37 cellular contexts compared by ENCODE assay signal in genomic region chr2:133713049-133713580, GRCh38.
"Had no signal": no experiment of that assay in that cellular context is flagged by ENCODE, and none has a peak within 500 bp of the region (broad histone marks: within the 10 kb centered on the region; RNA-seq: fewer than 3 reads in every experiment).

No MANE protein-coding gene starts in this region.

- H3K27ac ChIP-seq: body of pancreas, cardiac muscle cell, coronary artery, dorsolateral prefrontal cortex, esophagus squamous epithelium, gastroesophageal sphincter, heart right ventricle had no signal

- DNase-seq: activated CD4-positive, alpha-beta memory T cell treated with anti-CD3 and anti-CD28 coated beads for 36 hours; activated CD4-positive, alpha-beta T cell treated with anti-CD3 and anti-CD28 coated beads for 36 hours; activated CD4-positive, alpha-beta T cell treated with anti-CD3 and anti-CD28 coated beads, Interleukin-2, amount 10 ng/mL, durations not matched to agents 24 days and 14 days; activated CD4-positive, CD25-positive, alpha-beta regulatory T cell; activated CD4-positive, CD25-positive, alpha-beta regulatory T cell treated with anti-CD3 and anti-CD28 coated beads, Interleukin-2, amount 50 U/mL, for 72 hours; activated CD8-positive, alpha-beta memory T cell treated with anti-CD3 and anti-CD28 coated beads, Interleukin-2, amount 10 ng/mL, durations not matched to agents 7 days and 5 days; activated CD8-positive, alpha-beta memory T cell treated with anti-CD3 and anti-CD28 coated beads, Interleukin-2, amount 50 U/mL, for 4 hours; activated CD8-positive, alpha-beta T cell treated with anti-CD3 and anti-CD28 coated beads, Interleukin-2, amount 10 ng/mL, durations not matched to agents 7 days and 5 days; activated effector memory CD4-positive, alpha-beta T cell treated with anti-CD3 and anti-CD28 coated beads, Interleukin-2, amount 50 U/mL, for 16 hours; activated naive CD4-positive, alpha-beta T cell treated with anti-CD3 and anti-CD28 coated beads for 36 hours; activated naive CD8-positive, alpha-beta T cell treated with anti-CD3 and anti-CD28 coated beads for 36 hours; activated naive CD8-positive, alpha-beta T cell treated with anti-CD3 and anti-CD28 coated beads, Interleukin-2, amount 50 U/mL, for 24 hours; activated T-cell treated with anti-CD3 and anti-CD28 coated beads, Interleukin-2, amount 50 U/mL, for 1 hour; activated T-cell treated with anti-CD3 and anti-CD28 coated beads, Interleukin-2, amount 50 U/mL, for 48 hours; adrenal gland; amygdala; aorta; body of pancreas; central memory CD4-positive, alpha-beta T cell; cerebellar nuclear complex; dorsolateral prefrontal cortex; effector memory CD4-positive, alpha-beta T cell; endodermal cell; erythroblast; esophagus squamous epithelium; foreskin melanocyte; heart right ventricle; T-cell had no signal

- H3K4me3 Mint-ChIP-seq: activated CD4-positive, alpha-beta memory T cell treated with anti-CD3 and anti-CD28 coated beads for 36 hours; activated CD4-positive, alpha-beta T cell treated with anti-CD3 and anti-CD28 coated beads for 36 hours; activated CD4-positive, alpha-beta T cell treated with anti-CD3 and anti-CD28 coated beads, Interleukin-2, amount 10 ng/mL, durations not matched to agents 24 days and 14 days; activated CD8-positive, alpha-beta memory T cell treated with anti-CD3 and anti-CD28 coated beads, Interleukin-2, amount 10 ng/mL, durations not matched to agents 7 days and 5 days; activated CD8-positive, alpha-beta T cell treated with anti-CD3 and anti-CD28 coated beads, Interleukin-2, amount 10 ng/mL, durations not matched to agents 7 days and 5 days; activated naive CD4-positive, alpha-beta T cell treated with anti-CD3 and anti-CD28 coated beads for 36 hours; activated naive CD4-positive, alpha-beta T cell treated with anti-CD3 and anti-CD28 coated beads, Interleukin-2, amount 50 U/mL, for 24 hours; activated naive CD8-positive, alpha-beta T cell treated with anti-CD3 and anti-CD28 coated beads for 36 hours; activated naive CD8-positive, alpha-beta T cell treated with anti-CD3 and anti-CD28 coated beads, Interleukin-2, amount 50 U/mL, for 24 hours; activated T-helper 1 cell treated with anti-CD3 and anti-CD28 coated beads, Interleukin-12 subunit alpha, Interleukin-12 subunit beta, Interleukin-2, Interleukin-4 antibody, amounts not matched to agents 30 ng/mL and 10 ng/mL and 1 ng/mL, durations not matched to agents 14 hours and 24 hours and 36 hours; dendritic cell treated with granulocyte-macrophage colony-stimulating factor and Interleukin-4, amounts not matched to agents 40 ng/mL and 50 ng/mL, for 4 days; endodermal cell; T-cell; T-helper 1 cell treated with Interleukin-12 subunit alpha and Interleukin-12 subunit beta and Interleukin-4 antibody, amounts not matched to agents 30 μg/mL and 1 μg/mL, for 36 hours; T-helper 2 cell treated with Interferon-gamma antibody and Interleukin-4, amounts not matched to agents 5 μg/mL and 100 μg/mL, for 36 hours had no signal

- H3K27ac Mint-ChIP-seq: activated CD4-positive, alpha-beta memory T cell treated with anti-CD3 and anti-CD28 coated beads for 36 hours; activated CD4-positive, alpha-beta T cell treated with anti-CD3 and anti-CD28 coated beads for 36 hours; activated CD4-positive, alpha-beta T cell treated with anti-CD3 and anti-CD28 coated beads, Interleukin-2, amount 10 ng/mL, durations not matched to agents 24 days and 14 days; activated CD8-positive, alpha-beta memory T cell treated with anti-CD3 and anti-CD28 coated beads, Interleukin-2, amount 10 ng/mL, durations not matched to agents 7 days and 5 days; activated CD8-positive, alpha-beta T cell treated with anti-CD3 and anti-CD28 coated beads, Interleukin-2, amount 10 ng/mL, durations not matched to agents 7 days and 5 days; activated naive CD4-positive, alpha-beta T cell treated with anti-CD3 and anti-CD28 coated beads for 36 hours; activated naive CD4-positive, alpha-beta T cell treated with anti-CD3 and anti-CD28 coated beads, Interleukin-2, amount 50 U/mL, for 24 hours; activated naive CD8-positive, alpha-beta T cell treated with anti-CD3 and anti-CD28 coated beads for 36 hours; activated naive CD8-positive, alpha-beta T cell treated with anti-CD3 and anti-CD28 coated beads, Interleukin-2, amount 50 U/mL, for 24 hours; activated T-helper 1 cell treated with anti-CD3 and anti-CD28 coated beads, Interleukin-12 subunit alpha, Interleukin-12 subunit beta, Interleukin-2, Interleukin-4 antibody, amounts not matched to agents 30 ng/mL and 10 ng/mL and 1 ng/mL, durations not matched to agents 14 hours and 24 hours and 36 hours; activated T-helper 2 cell treated with anti-CD3 and anti-CD28 coated beads, Interferon-gamma antibody, Interleukin-2, Interleukin-4, amounts not matched to agents 10 μg/mL and 5 μg/mL and 100 μg/mL, durations not matched to agents 14 hours and 24 hours and 36 hours; dendritic cell treated with granulocyte-macrophage colony-stimulating factor and Interleukin-4, amounts not matched to agents 40 ng/mL and 50 ng/mL, for 4 days; endodermal cell; T-cell; T-helper 1 cell treated with Interleukin-12 subunit alpha and Interleukin-12 subunit beta and Interleukin-4 antibody, amounts not matched to agents 30 μg/mL and 1 μg/mL, for 36 hours; T-helper 2 cell treated with Interferon-gamma antibody and Interleukin-4, amounts not matched to agents 5 μg/mL and 100 μg/mL, for 36 hours had no signal

- H3K9me3 ChIP-seq: adrenal gland, body of pancreas had no signal

- H3K27me3 ChIP-seq: adrenal gland, body of pancreas, cardiac muscle cell, dorsolateral prefrontal cortex, esophagus squamous epithelium, gastroesophageal sphincter, heart right ventricle had no signal

- H3K36me3 ChIP-seq: adrenal gland, cardiac muscle cell, esophagus squamous epithelium, gastroesophageal sphincter, heart right ventricle had no signal

- H3K9me3 Mint-ChIP-seq: activated CD4-positive, alpha-beta T cell treated with anti-CD3 and anti-CD28 coated beads, Interleukin-2, amount 10 ng/mL, durations not matched to agents 24 days and 14 days; activated naive CD4-positive, alpha-beta T cell treated with anti-CD3 and anti-CD28 coated beads, Interleukin-2, amount 50 U/mL, for 24 hours; activated T-helper 1 cell treated with anti-CD3 and anti-CD28 coated beads, Interleukin-12 subunit alpha, Interleukin-12 subunit beta, Interleukin-2, Interleukin-4 antibody, amounts not matched to agents 30 ng/mL and 10 ng/mL and 1 ng/mL, durations not matched to agents 14 hours and 24 hours and 36 hours; activated T-helper 2 cell treated with anti-CD3 and anti-CD28 coated beads, Interferon-gamma antibody, Interleukin-2, Interleukin-4, amounts not matched to agents 10 μg/mL and 5 μg/mL and 100 μg/mL, durations not matched to agents 14 hours and 24 hours and 36 hours; T-helper 1 cell treated with Interleukin-12 subunit alpha and Interleukin-12 subunit beta and Interleukin-4 antibody, amounts not matched to agents 30 μg/mL and 1 μg/mL, for 36 hours had no signal

- H3K4me1 Mint-ChIP-seq: activated CD4-positive, alpha-beta T cell treated with anti-CD3 and anti-CD28 coated beads for 36 hours; activated CD4-positive, alpha-beta T cell treated with anti-CD3 and anti-CD28 coated beads, Interleukin-2, amount 10 ng/mL, durations not matched to agents 24 days and 14 days; activated CD8-positive, alpha-beta memory T cell treated with anti-CD3 and anti-CD28 coated beads, Interleukin-2, amount 10 ng/mL, durations not matched to agents 7 days and 5 days; activated naive CD4-positive, alpha-beta T cell treated with anti-CD3 and anti-CD28 coated beads, Interleukin-2, amount 50 U/mL, for 24 hours; activated naive CD8-positive, alpha-beta T cell treated with anti-CD3 and anti-CD28 coated beads for 36 hours; activated naive CD8-positive, alpha-beta T cell treated with anti-CD3 and anti-CD28 coated beads, Interleukin-2, amount 50 U/mL, for 24 hours; endodermal cell; T-cell had no signal

- H3K4me3 ChIP-seq: adrenal gland, body of pancreas, cardiac muscle cell, coronary artery, dorsolateral prefrontal cortex, esophagus squamous epithelium, gastroesophageal sphincter, heart right ventricle had no signal

- ATAC-seq: activated CD4-positive, alpha-beta T cell treated with anti-CD3 and anti-CD28 coated beads for 36 hours; activated CD8-positive, alpha-beta memory T cell treated with anti-CD3 and anti-CD28 coated beads, Interleukin-2, amount 10 ng/mL, durations not matched to agents 7 days and 5 days; activated CD8-positive, alpha-beta T cell treated with anti-CD3 and anti-CD28 coated beads, Interleukin-2, amount 10 ng/mL, durations not matched to agents 7 days and 5 days; activated naive CD8-positive, alpha-beta T cell treated with anti-CD3 and anti-CD28 coated beads, Interleukin-2, amount 50 U/mL, for 24 hours; body of pancreas; gastroesophageal sphincter; T-cell had no signal

- H3K4me1 ChIP-seq: adrenal gland, body of pancreas, esophagus squamous epithelium, gastroesophageal sphincter had no signal

- H3K27me3 Mint-ChIP-seq: activated CD4-positive, alpha-beta memory T cell treated with anti-CD3 and anti-CD28 coated beads for 36 hours; activated CD4-positive, alpha-beta T cell treated with anti-CD3 and anti-CD28 coated beads, Interleukin-2, amount 10 ng/mL, durations not matched to agents 24 days and 14 days; activated CD8-positive, alpha-beta memory T cell treated with anti-CD3 and anti-CD28 coated beads, Interleukin-2, amount 10 ng/mL, durations not matched to agents 7 days and 5 days; activated naive CD8-positive, alpha-beta T cell treated with anti-CD3 and anti-CD28 coated beads, Interleukin-2, amount 50 U/mL, for 24 hours; dendritic cell treated with granulocyte-macrophage colony-stimulating factor and Interleukin-4, amounts not matched to agents 40 ng/mL and 50 ng/mL, for 4 days had no signal

- H3K36me3 Mint-ChIP-seq: activated CD4-positive, alpha-beta memory T cell treated with anti-CD3 and anti-CD28 coated beads for 36 hours; activated CD8-positive, alpha-beta memory T cell treated with anti-CD3 and anti-CD28 coated beads, Interleukin-2, amount 10 ng/mL, durations not matched to agents 7 days and 5 days; activated naive CD4-positive, alpha-beta T cell treated with anti-CD3 and anti-CD28 coated beads, Interleukin-2, amount 50 U/mL, for 24 hours; activated naive CD8-positive, alpha-beta T cell treated with anti-CD3 and anti-CD28 coated beads for 36 hours; T-cell had no signal
